14 cellular contexts compared by ENCODE assay signal in genomic region chr4:151888367-151888866, GRCh38.
DNase-seq lines count a peak whose midpoint lies in the region; ATAC-seq lines count a peak whose summit lies in the region.
"Had no signal": no experiment of that assay in that cellular context is flagged by ENCODE, and none has a peak within 500 bp of the region (broad histone marks: within the 10 kb centered on the region; RNA-seq: fewer than 3 reads in every experiment).

No MANE protein-coding gene starts in this region.

- ATAC-seq in GM21825 (IDR thresholded peaks at IDR 0.05; ENCODE audit: unreplicated experiment) (peak; percentile 53), HG03439 (IDR thresholded peaks at IDR 0.05; ENCODE audit: unreplicated experiment) (peak; percentile 56), esophagus mucosa (no peak)
- peak; percentile 63 for ATAC-seq in stimulated activated naive CD8-positive, alpha-beta T cell treated with anti-CD3 and anti-CD28 coated beads, Interleukin-15, Interleukin-2, amounts not matched to agents 100 U/mL and 50 U/mL, for 24 hours
- ATAC-seq: pancreas had no signal

- DNase-seq in activated gamma-delta T cell treated with Interleukin-2 at 50 U/mL for 16 hours = peak; percentile 7
- DNase-seq in activated gamma-delta T cell (lab: John Stamatoyannopoulos, UW) = no peak
- no peak for DNase-seq in stimulated activated naive CD8-positive, alpha-beta T cell treated with anti-CD3 and anti-CD28 coated beads, Interleukin-15, Interleukin-2, amounts not matched to agents 100 U/mL and 50 U/mL, for 24 hours
- no peak for DNase-seq in foreskin melanocyte
- DNase-seq in activated CD8-positive, alpha-beta memory T cell treated with anti-CD3 and anti-CD28 coated beads, Interleukin-2, amount 50 U/mL, for 48 hours = no peak
- DNase-seq: activated naive CD4-positive, alpha-beta T cell; GM23248; NCI-H187 treated with DMSO at 0.1 percent for 48 hours; pancreas; Peyer's patch; stimulated activated CD4-positive, alpha-beta T cell treated with anti-CD3 and anti-CD28 coated beads, Interleukin-2, amount 100 ng/mL, for 24 hours had no signal
